In genomic region chr4:24988776-24989175, GRCh38 we compare ENCODE assay signal across 1 cellular context.
TF ChIP-seq lines count a peak whose summit lies in the region.

No MANE protein-coding gene starts in this region.

TF ChIP-seq in SK-N-SH, 30 proteins besides CTCF, POLR2A, EP300 and RAD21 (continued from another document):
- TF ChIP-seq USF1 (IDR thresholded peaks at IDR 0.05; ENCODE audit: borderline replicate concordance, low read depth) (no peak), GABPA (IDR thresholded peaks at IDR 0.05; ENCODE audit: low read depth) (no peak), REST (IDR thresholded peaks at IDR 0.05; ENCODE audit: low read depth, low read length) (no peak)
